Comparison of ENCODE assay signal across 16 cellular contexts in genomic region chr20:10649080-10649816, GRCh38. TPM values are rescaled to one million over a fixed set of nuclear protein-coding genes. Genes with fewer than 3 reads are reported as not detected.
DNase-seq lines count a peak whose midpoint lies in the region; ATAC-seq and TF ChIP-seq lines count a peak whose summit lies in the region.
"Had no signal": no experiment of that assay in that cellular context is flagged by ENCODE, and none has a peak within 500 bp of the region (broad histone marks: within the 10 kb centered on the region; RNA-seq: fewer than 3 reads in every experiment).

No MANE protein-coding gene starts in this region.

- H3K4me1 ChIP-seq in smooth muscle cell (ENCODE audit: low read depth) = peaks cover 55% of the 10 kb centered on the region

- WGBS in smooth muscle cell (ENCODE audit: low lambda C conversion rate) = 52% methylated on average over 8 of the region's 8 CpGs

- no peak for TF ChIP-seq CTCF in WTC11 (IDR thresholded peaks at IDR 0.05)
- TF ChIP-seq CTCF in smooth muscle cell (IDR thresholded peaks at IDR 0.05; ENCODE audit: borderline replicate concordance, insufficient read depth, poor library complexity, severe bottlenecking) = no peak

- no peaks in the 10 kb centered on the region for H3K9me3 ChIP-seq in smooth muscle cell (replicated peaks; ENCODE audit: low read depth)
- H3K9me3 ChIP-seq: ovary, SK-N-SH had no signal

- peak overlapping the region; percentile 79 for H3K4me2 ChIP-seq in smooth muscle cell
- H3K4me2 ChIP-seq: SK-N-SH had no signal

- H2AFZ ChIP-seq in smooth muscle cell (ENCODE audit: low read depth) = no peak overlapping the region

- no peaks in the 10 kb centered on the region for H3K27me3 ChIP-seq in H7 (ENCODE audit: control insufficient read depth, insufficient read depth, low read length)
- no peaks in the 10 kb centered on the region for H3K27me3 ChIP-seq in layer of hippocampus (ENCODE audit: control insufficient read depth, insufficient read depth, low read length)
- H3K27me3 ChIP-seq in smooth muscle cell (ENCODE audit: low read depth) = no peaks in the 10 kb centered on the region
- H3K27me3 ChIP-seq: ovary had no signal

- peak overlapping the region; percentile 91 for H3K27ac Mint-ChIP-seq in WTC11
- H3K27ac Mint-ChIP-seq: activated naive CD8-positive, alpha-beta T cell treated with anti-CD3 and anti-CD28 coated beads for 36 hours; stimulated activated naive CD8-positive, alpha-beta T cell treated with anti-CD3 and anti-CD28 coated beads, Interleukin-15, Interleukin-2, amounts not matched to agents 100 ng/mL and 50 ng/mL, for 24 hours had no signal

- H3K36me3 Mint-ChIP-seq in WTC11 = peaks cover 71% of the 10 kb centered on the region
- H3K36me3 Mint-ChIP-seq: activated naive CD8-positive, alpha-beta T cell treated with anti-CD3 and anti-CD28 coated beads for 36 hours had no signal

- H3F3A ChIP-seq in smooth muscle cell (ENCODE audit: low read depth) = peaks cover 49% of the 10 kb centered on the region

- peaks cover 65% of the 10 kb centered on the region for H3K4me1 Mint-ChIP-seq in WTC11

- H3K79me2 ChIP-seq in smooth muscle cell (ENCODE audit: low read depth) = no peaks in the 10 kb centered on the region

- H4K20me1 ChIP-seq in smooth muscle cell (ENCODE audit: low read depth) = peaks cover 15% of the 10 kb centered on the region

- H3K4me3 Mint-ChIP-seq in WTC11 = peak overlapping the region; percentile 44
- H3K4me3 Mint-ChIP-seq: activated naive CD8-positive, alpha-beta T cell treated with anti-CD3 and anti-CD28 coated beads for 36 hours; stimulated activated naive CD8-positive, alpha-beta T cell treated with anti-CD3 and anti-CD28 coated beads, Interleukin-15, Interleukin-2, amounts not matched to agents 100 ng/mL and 50 ng/mL, for 24 hours had no signal

- H3K9ac ChIP-seq in smooth muscle cell (ENCODE audit: low read depth) = peak overlapping the region; percentile 60
- H3K9ac ChIP-seq: SK-N-SH had no signal

- CTCF ChIA-PET in WTC11 (lab: Charles Lee) = interaction anchor here (1.0 to 1.5 kb wide), 6 partner anchors 12 to 96 kb away, joined by 3 to 6 read pairs (median 4); no protein-coding TSS in a partner anchor

- POLR2A ChIA-PET in WTC11 (lab: Charles Lee) = interaction anchor here (0.9 to 1.5 kb wide), 2 partner anchors 22 to 26 kb away, joined by 3 to 7 read pairs; no protein-coding TSS in a partner anchor

- H3K27ac ChIP-seq in layer of hippocampus (ENCODE audit: low read depth, low read length) (peak overlapping the region; percentile 5), smooth muscle cell (ENCODE audit: low read depth) (peak overlapping the region; percentile 94)
- H3K27ac ChIP-seq: ovary had no signal

- H3K36me3 ChIP-seq in H7 (replicated peaks; ENCODE audit: control insufficient read depth, insufficient read depth, low read length) (peaks cover 38% of the 10 kb centered on the region), smooth muscle cell (ENCODE audit: low read depth) (no peaks in the 10 kb centered on the region)
- H3K36me3 ChIP-seq: ovary had no signal

- no peaks in the 10 kb centered on the region for H3K9me3 Mint-ChIP-seq in WTC11
- H3K9me3 Mint-ChIP-seq: activated naive CD8-positive, alpha-beta T cell treated with anti-CD3 and anti-CD28 coated beads for 36 hours; stimulated activated naive CD8-positive, alpha-beta T cell treated with anti-CD3 and anti-CD28 coated beads, Interleukin-15, Interleukin-2, amounts not matched to agents 100 ng/mL and 50 ng/mL, for 24 hours had no signal

- H3K27me3 Mint-ChIP-seq in WTC11 (ENCODE audit: low read depth) = no peaks in the 10 kb centered on the region

- no peak overlapping the region for H3K4me3 ChIP-seq in H7 (ENCODE audit: insufficient read depth, low read depth, low read length)
- H3K4me3 ChIP-seq in smooth muscle cell = no peak overlapping the region
- H3K4me3 ChIP-seq: ovary had no signal

- DNase-seq in H7 (peak; percentile 52), WTC11 (ENCODE audit: low spot score) (no peak), smooth muscle cell (lab: John Stamatoyannopoulos, UW; ENCODE audit: unreplicated experiment) (no peak), HT-29 (ENCODE audit: low spot score) (no peak), KBM-7 (no peak), DMS 273 treated with DMSO at 0.1 percent for 48 hours (lab: John Stamatoyannopoulos, UW) (no peak)
- DNase-seq: activated naive CD8-positive, alpha-beta T cell treated with anti-CD3 and anti-CD28 coated beads for 36 hours; activated T-cell treated with anti-CD3 and anti-CD28 coated beads, Interleukin-2, amount 50 U/mL, for 1 hour; foreskin melanocyte; NCI-H2081 treated with DMSO at 0.1 percent for 48 hours; NCI-H524; SK-N-SH had no signal

- in situ Hi-C loops in KBM-7 (cut with MboI; ENCODE audit: low pct_unique_long_range_greater_than_20kb, low sequenced_read_pairs) = no loop called here

- peak; percentile 32; the same call in 1 of the 2 replicates for ATAC-seq in WTC11
- ATAC-seq in GM21526 (IDR thresholded peaks at IDR 0.05; ENCODE audit: low FRiP score, unreplicated experiment) = no peak

TF ChIP-seq in WTC11, 78 proteins besides CTCF, POLR2A, EP300 and RAD21 (continues in another document):
- no peak for TF ChIP-seq ZBTB21 (CRISPR knock-in tag; IDR thresholded peaks at IDR 0.05; ENCODE audit: borderline replicate concordance)
- no peak for TF ChIP-seq ATF2 (CRISPR knock-in tag; IDR thresholded peaks at IDR 0.05; ENCODE audit: borderline replicate concordance, low read depth)
- no peak for TF ChIP-seq ZNF317 (CRISPR knock-in tag; IDR thresholded peaks at IDR 0.05; ENCODE audit: borderline replicate concordance, low read depth)
- no peak for TF ChIP-seq USF2 (CRISPR knock-in tag; IDR thresholded peaks at IDR 0.05)
- TF ChIP-seq E2F1 (CRISPR knock-in tag; IDR thresholded peaks at IDR 0.05) = no peak
- no peak for TF ChIP-seq FOXP4 (CRISPR knock-in tag; IDR thresholded peaks at IDR 0.05)
- no peak for TF ChIP-seq E2F5 (CRISPR knock-in tag; IDR thresholded peaks at IDR 0.05)
- TF ChIP-seq FOXP1 (CRISPR knock-in tag; IDR thresholded peaks at IDR 0.05; ENCODE audit: borderline replicate concordance) = no peak
- no peak for TF ChIP-seq TCF7 (CRISPR knock-in tag; IDR thresholded peaks at IDR 0.05; ENCODE audit: low read depth)
- TF ChIP-seq ZMAT4 (CRISPR knock-in tag; IDR thresholded peaks at IDR 0.05) = no peak

RNA-seq across cellular contexts. Expression of gene JAG1, which starts 24.6 kb away (rescaled TPM):
- total RNA-seq in H7 (2014; rRNA removed; shearing (Covaris generic)) = 21.9 and 30.0 TPM in 2 replicates
- total RNA-seq in WTC11 (2021) (38.3 to 45.2 TPM (median 41.6 TPM) in 3 replicates), smooth muscle cell (126 and 135 TPM in 2 replicates)
- 45.0 and 73.6 TPM in 2 replicates for polyA plus RNA-seq in smooth muscle cell
- 13.9 and 15.5 TPM in 2 replicates for total RNA-seq in HT-29 (2014; rRNA removed; shearing (Covaris generic))
